In the genomic region with DNA sequence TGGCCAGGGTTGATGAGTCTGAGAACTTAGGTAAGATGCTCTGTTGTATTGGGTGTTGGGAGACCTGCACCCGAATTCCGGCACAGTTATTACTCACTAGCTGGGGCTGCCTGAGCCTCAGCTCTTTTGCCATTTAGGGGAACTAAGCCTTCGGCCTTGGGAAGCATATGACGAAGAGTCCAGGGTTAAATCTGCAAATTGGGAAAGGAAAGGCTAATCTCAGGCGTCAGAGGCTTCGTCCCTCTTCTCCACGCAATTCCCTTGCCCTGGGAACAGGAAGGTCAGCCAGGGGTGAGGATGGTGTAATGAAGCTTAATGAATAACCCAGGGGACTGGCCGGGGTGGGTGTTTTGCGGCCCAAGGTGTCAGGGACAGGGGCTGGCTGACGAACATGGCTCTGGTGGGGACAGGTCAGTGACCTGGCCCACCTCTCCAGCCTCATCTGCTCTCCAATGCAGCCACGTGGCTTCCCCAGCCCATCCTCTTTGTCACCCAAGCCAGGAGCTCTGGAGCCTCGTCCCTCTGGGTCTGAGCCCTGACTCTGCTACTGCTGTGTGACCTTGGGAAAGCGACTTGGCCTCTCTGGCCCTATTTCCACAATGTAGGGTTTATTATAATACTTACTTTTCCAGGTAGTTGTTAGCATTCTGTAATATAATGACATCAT, we compare ENCODE assay signal across 1 cellular context.
TF ChIP-seq lines count a peak whose summit lies in the region.

No MANE protein-coding gene starts in this region.

TF ChIP-seq in HepG2, 621 proteins besides CTCF, POLR2A, EP300 and RAD21 (continued from another document and continues in another):
- TF ChIP-seq, protein P1, sequence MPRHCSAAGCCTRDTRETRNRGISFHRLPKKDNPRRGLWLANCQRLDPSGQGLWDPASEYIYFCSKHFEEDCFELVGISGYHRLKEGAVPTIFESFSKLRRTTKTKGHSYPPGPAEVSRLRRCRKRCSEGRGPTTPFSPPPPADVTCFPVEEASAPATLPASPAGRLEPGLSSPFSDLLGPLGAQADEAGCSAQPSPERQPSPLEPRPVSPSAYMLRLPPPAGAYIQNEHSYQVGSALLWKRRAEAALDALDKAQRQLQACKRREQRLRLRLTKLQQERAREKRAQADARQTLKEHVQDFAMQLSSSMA (CRISPR knock-in tag; IDR thresholded peaks at IDR 0.05) = no peak
- no peak for TF ChIP-seq ZNF850 (CRISPR knock-in tag; conservative IDR thresholded peaks at IDR 0.05)
- TF ChIP-seq, protein P2, sequence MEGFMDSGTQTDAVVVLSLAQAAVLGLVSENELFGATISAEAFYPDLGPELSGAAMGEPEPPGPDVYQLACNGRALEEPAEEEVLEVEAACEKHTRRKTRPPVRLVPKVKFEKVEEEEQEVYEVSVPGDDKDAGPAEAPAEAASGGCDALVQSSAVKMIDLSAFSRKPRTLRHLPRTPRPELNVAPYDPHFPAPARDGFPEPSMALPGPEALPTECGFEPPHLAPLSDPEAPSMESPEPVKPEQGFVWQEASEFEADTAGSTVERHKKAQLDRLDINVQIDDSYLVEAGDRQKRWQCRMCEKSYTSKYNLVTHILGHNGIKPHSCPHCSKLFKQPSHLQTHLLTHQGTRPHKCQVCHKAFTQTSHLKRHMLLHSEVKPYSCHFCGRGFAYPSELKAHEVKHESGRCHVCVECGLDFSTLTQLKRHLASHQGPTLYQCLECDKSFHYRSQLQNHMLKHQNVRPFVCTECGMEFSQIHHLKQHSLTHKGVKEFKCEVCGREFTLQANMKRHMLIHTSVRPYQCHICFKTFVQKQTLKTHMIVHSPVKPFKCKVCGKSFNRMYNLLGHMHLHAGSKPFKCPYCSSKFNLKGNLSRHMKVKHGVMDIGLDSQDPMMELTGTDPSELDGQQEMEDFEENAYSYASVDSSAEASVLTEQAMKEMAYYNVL (CRISPR knock-in tag; IDR thresholded peaks at IDR 0.05; ENCODE audit: borderline replicate concordance) = no peak
- TF ChIP-seq HOXA9 (CRISPR knock-in tag; IDR thresholded peaks at IDR 0.05; ENCODE audit: borderline replicate concordance) = no peak
- TF ChIP-seq PHB2 (IDR thresholded peaks at IDR 0.05; ENCODE audit: partially characterized antibody) = no peak
- no peak for TF ChIP-seq SRSF1 (optimal IDR thresholded peaks at IDR 0.05; ENCODE audit: low read depth, low read length)
- TF ChIP-seq, protein P3, sequence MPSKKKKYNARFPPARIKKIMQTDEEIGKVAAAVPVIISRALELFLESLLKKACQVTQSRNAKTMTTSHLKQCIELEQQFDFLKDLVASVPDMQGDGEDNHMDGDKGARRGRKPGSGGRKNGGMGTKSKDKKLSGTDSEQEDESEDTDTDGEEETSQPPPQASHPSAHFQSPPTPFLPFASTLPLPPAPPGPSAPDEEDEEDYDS (CRISPR knock-in tag; IDR thresholded peaks at IDR 0.05) = no peak
- no peak for TF ChIP-seq HMGA1 (CRISPR knock-in tag; conservative IDR thresholded peaks at IDR 0.05)
- no peak for TF ChIP-seq THYN1 (CRISPR knock-in tag; IDR thresholded peaks at IDR 0.05; ENCODE audit: borderline replicate concordance, low read depth)
- TF ChIP-seq, protein P4, sequence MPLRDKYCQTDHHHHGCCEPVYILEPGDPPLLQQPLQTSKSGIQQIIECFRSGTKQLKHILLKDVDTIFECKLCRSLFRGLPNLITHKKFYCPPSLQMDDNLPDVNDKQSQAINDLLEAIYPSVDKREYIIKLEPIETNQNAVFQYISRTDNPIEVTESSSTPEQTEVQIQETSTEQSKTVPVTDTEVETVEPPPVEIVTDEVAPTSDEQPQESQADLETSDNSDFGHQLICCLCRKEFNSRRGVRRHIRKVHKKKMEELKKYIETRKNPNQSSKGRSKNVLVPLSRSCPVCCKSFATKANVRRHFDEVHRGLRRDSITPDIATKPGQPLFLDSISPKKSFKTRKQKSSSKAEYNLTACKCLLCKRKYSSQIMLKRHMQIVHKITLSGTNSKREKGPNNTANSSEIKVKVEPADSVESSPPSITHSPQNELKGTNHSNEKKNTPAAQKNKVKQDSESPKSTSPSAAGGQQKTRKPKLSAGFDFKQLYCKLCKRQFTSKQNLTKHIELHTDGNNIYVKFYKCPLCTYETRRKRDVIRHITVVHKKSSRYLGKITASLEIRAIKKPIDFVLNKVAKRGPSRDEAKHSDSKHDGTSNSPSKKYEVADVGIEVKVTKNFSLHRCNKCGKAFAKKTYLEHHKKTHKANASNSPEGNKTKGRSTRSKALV (CRISPR knock-in tag; IDR thresholded peaks at IDR 0.05) = 0 out of 2 replicates have a peak, but pooled peaks have one; percentile 28
- TF ChIP-seq, protein P5, sequence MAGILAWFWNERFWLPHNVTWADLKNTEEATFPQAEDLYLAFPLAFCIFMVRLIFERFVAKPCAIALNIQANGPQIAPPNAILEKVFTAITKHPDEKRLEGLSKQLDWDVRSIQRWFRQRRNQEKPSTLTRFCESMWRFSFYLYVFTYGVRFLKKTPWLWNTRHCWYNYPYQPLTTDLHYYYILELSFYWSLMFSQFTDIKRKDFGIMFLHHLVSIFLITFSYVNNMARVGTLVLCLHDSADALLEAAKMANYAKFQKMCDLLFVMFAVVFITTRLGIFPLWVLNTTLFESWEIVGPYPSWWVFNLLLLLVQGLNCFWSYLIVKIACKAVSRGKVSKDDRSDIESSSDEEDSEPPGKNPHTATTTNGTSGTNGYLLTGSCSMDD (CRISPR knock-in tag; IDR thresholded peaks at IDR 0.05) = no peak
- peak; percentile 32; the same call in 1 of the 2 replicates for TF ChIP-seq FOXC1 (CRISPR knock-in tag; IDR thresholded peaks at IDR 0.05; ENCODE audit: borderline replicate concordance)
- no peak for TF ChIP-seq SOX13 (IDR thresholded peaks at IDR 0.05)
- no peak; a peak in 1 of 4 replicates for TF ChIP-seq SOX13 (CRISPR knock-in tag; conservative IDR thresholded peaks at IDR 0.05 in 1 of 2, IDR thresholded peaks at IDR 0.05 in 1 of 2)
- TF ChIP-seq HOXA7 (CRISPR knock-in tag; IDR thresholded peaks at IDR 0.05) = no peak
- TF ChIP-seq ATF7 (IDR thresholded peaks at IDR 0.05) = peak; percentile 80
- TF ChIP-seq ATF7 (CRISPR knock-in tag; IDR thresholded peaks at IDR 0.05) = no peak
- peak; percentile 71; the same call in 1 of the 2 replicates for TF ChIP-seq MYC (CRISPR knock-in tag; IDR thresholded peaks at IDR 0.05; ENCODE audit: borderline replicate concordance)
- TF ChIP-seq, protein P6, sequence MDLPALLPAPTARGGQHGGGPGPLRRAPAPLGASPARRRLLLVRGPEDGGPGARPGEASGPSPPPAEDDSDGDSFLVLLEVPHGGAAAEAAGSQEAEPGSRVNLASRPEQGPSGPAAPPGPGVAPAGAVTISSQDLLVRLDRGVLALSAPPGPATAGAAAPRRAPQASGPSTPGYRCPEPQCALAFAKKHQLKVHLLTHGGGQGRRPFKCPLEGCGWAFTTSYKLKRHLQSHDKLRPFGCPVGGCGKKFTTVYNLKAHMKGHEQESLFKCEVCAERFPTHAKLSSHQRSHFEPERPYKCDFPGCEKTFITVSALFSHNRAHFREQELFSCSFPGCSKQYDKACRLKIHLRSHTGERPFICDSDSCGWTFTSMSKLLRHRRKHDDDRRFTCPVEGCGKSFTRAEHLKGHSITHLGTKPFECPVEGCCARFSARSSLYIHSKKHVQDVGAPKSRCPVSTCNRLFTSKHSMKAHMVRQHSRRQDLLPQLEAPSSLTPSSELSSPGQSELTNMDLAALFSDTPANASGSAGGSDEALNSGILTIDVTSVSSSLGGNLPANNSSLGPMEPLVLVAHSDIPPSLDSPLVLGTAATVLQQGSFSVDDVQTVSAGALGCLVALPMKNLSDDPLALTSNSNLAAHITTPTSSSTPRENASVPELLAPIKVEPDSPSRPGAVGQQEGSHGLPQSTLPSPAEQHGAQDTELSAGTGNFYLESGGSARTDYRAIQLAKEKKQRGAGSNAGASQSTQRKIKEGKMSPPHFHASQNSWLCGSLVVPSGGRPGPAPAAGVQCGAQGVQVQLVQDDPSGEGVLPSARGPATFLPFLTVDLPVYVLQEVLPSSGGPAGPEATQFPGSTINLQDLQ (CRISPR knock-in tag; IDR thresholded peaks at IDR 0.05) = no peak
- TF ChIP-seq, protein P7, sequence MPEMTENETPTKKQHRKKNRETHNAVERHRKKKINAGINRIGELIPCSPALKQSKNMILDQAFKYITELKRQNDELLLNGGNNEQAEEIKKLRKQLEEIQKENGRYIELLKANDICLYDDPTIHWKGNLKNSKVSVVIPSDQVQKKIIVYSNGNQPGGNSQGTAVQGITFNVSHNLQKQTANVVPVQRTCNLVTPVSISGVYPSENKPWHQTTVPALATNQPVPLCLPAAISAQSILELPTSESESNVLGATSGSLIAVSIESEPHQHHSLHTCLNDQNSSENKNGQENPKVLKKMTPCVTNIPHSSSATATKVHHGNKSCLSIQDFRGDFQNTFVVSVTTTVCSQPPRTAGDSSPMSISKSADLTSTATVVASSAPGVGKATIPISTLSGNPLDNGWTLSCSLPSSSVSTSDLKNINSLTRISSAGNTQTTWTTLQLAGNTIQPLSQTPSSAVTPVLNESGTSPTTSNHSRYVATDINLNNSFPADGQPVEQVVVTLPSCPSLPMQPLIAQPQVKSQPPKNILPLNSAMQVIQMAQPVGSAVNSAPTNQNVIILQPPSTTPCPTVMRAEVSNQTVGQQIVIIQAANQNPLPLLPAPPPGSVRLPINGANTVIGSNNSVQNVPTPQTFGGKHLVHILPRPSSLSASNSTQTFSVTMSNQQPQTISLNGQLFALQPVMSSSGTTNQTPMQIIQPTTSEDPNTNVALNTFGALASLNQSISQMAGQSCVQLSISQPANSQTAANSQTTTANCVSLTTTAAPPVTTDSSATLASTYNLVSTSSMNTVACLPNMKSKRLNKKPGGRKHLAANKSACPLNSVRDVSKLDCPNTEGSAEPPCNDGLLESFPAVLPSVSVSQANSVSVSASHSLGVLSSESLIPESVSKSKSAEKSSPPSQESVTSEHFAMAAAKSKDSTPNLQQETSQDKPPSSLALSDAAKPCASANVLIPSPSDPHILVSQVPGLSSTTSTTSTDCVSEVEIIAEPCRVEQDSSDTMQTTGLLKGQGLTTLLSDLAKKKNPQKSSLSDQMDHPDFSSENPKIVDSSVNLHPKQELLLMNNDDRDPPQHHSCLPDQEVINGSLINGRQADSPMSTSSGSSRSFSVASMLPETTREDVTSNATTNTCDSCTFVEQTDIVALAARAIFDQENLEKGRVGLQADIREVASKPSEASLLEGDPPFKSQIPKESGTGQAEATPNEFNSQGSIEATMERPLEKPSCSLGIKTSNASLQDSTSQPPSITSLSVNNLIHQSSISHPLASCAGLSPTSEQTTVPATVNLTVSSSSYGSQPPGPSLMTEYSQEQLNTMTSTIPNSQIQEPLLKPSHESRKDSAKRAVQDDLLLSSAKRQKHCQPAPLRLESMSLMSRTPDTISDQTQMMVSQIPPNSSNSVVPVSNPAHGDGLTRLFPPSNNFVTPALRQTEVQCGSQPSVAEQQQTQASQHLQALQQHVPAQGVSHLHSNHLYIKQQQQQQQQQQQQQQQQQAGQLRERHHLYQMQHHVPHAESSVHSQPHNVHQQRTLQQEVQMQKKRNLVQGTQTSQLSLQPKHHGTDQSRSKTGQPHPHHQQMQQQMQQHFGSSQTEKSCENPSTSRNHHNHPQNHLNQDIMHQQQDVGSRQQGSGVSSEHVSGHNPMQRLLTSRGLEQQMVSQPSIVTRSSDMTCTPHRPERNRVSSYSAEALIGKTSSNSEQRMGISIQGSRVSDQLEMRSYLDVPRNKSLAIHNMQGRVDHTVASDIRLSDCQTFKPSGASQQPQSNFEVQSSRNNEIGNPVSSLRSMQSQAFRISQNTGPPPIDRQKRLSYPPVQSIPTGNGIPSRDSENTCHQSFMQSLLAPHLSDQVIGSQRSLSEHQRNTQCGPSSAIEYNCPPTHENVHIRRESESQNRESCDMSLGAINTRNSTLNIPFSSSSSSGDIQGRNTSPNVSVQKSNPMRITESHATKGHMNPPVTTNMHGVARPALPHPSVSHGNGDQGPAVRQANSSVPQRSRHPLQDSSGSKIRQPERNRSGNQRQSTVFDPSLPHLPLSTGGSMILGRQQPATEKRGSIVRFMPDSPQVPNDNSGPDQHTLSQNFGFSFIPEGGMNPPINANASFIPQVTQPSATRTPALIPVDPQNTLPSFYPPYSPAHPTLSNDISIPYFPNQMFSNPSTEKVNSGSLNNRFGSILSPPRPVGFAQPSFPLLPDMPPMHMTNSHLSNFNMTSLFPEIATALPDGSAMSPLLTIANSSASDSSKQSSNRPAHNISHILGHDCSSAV (CRISPR knock-in tag; IDR thresholded peaks at IDR 0.05; ENCODE audit: borderline replicate concordance) = no peak
- TF ChIP-seq HDAC1 (CRISPR knock-in tag; IDR thresholded peaks at IDR 0.05) = peak; percentile 44; the same call in 1 of the 2 replicates
- TF ChIP-seq SAP130 (CRISPR knock-in tag; IDR thresholded peaks at IDR 0.05; ENCODE audit: low read depth) = peak; percentile 54
- TF ChIP-seq NFKB2 (CRISPR knock-in tag; IDR thresholded peaks at IDR 0.05; ENCODE audit: borderline replicate concordance) = peak; percentile 49; the same call in 1 of the 2 replicates
- peak; percentile 67 for TF ChIP-seq ZFP36 (IDR thresholded peaks at IDR 0.05; ENCODE audit: borderline replicate concordance, low read depth, low read length, partially characterized antibody)
- TF ChIP-seq, protein P8, sequence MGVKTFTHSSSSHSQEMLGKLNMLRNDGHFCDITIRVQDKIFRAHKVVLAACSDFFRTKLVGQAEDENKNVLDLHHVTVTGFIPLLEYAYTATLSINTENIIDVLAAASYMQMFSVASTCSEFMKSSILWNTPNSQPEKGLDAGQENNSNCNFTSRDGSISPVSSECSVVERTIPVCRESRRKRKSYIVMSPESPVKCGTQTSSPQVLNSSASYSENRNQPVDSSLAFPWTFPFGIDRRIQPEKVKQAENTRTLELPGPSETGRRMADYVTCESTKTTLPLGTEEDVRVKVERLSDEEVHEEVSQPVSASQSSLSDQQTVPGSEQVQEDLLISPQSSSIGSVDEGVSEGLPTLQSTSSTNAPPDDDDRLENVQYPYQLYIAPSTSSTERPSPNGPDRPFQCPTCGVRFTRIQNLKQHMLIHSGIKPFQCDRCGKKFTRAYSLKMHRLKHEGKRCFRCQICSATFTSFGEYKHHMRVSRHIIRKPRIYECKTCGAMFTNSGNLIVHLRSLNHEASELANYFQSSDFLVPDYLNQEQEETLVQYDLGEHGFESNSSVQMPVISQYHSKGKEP (CRISPR knock-in tag; IDR thresholded peaks at IDR 0.05) = no peak
- TF ChIP-seq, protein P9, sequence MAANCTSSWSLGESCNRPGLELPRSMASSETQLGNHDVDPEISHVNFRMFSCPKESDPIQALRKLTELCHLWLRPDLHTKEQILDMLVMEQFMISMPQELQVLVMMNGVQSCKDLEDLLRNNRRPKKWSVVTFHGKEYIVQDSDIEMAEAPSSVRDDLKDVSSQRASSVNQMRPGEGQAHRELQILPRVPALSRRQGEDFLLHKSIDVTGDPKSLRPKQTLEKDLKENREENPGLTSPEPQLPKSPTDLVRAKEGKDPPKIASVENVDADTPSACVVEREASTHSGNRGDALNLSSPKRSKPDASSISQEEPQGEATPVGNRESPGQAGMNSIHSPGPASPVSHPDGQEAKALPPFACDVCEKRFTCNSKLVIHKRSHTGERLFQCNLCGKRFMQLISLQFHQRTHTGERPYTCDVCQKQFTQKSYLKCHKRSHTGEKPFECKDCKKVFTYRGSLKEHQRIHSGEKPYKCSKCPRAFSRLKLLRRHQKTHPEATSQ (CRISPR knock-in tag; IDR thresholded peaks at IDR 0.05; ENCODE audit: borderline replicate concordance) = no peak
- TF ChIP-seq, protein P10, sequence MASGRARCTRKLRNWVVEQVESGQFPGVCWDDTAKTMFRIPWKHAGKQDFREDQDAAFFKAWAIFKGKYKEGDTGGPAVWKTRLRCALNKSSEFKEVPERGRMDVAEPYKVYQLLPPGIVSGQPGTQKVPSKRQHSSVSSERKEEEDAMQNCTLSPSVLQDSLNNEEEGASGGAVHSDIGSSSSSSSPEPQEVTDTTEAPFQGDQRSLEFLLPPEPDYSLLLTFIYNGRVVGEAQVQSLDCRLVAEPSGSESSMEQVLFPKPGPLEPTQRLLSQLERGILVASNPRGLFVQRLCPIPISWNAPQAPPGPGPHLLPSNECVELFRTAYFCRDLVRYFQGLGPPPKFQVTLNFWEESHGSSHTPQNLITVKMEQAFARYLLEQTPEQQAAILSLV (CRISPR knock-in tag; IDR thresholded peaks at IDR 0.05; ENCODE audit: borderline replicate concordance) = no peak
- TF ChIP-seq ARNT2 (CRISPR knock-in tag; IDR thresholded peaks at IDR 0.05; ENCODE audit: low read depth) = no peak
- TF ChIP-seq RORA (CRISPR knock-in tag; IDR thresholded peaks at IDR 0.05) = no peak
- TF ChIP-seq NONO (IDR thresholded peaks at IDR 0.05) = no peak
- TF ChIP-seq NONO (CRISPR knock-in tag; conservative IDR thresholded peaks at IDR 0.05) = peak; percentile 47; the same call in 1 of the 2 replicates
- no peak for TF ChIP-seq ZNF607 (CRISPR knock-in tag; IDR thresholded peaks at IDR 0.05; ENCODE audit: borderline replicate concordance)
